Comparison of ENCODE assay signal across 9 cellular contexts in the genomic region with DNA sequence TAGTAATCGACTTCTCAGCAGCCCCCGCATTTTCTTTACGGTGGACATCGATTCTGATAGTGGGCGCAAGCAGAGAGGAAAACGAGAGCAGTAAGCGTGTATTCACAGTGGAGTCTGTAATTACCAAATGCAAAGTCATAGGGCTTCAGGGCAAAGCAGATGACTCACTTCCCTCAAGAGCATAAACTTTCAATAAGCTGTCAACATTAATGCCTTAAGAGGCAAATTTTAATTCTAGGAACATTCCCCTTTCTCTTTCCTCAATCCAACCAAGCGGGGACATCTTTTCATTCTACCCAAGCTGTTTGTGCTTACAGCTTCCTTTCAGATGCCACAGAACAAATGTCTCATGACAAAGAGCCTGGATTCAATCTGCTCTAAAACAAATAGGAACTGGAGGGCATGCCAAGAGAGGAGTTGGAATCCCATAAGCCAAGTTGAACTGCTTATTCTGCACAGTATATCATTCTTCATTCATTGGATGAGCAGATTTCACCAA. TPM values are rescaled to one million over a fixed set of nuclear protein-coding genes. Genes with fewer than 3 reads are reported as not detected.
DNase-seq lines count a peak whose midpoint lies in the region; ATAC-seq, FAIRE-seq and TF ChIP-seq lines count a peak whose summit lies in the region.
"Had no signal": no experiment of that assay in that cellular context is flagged by ENCODE, and none has a peak within 500 bp of the region (broad histone marks: within the 10 kb centered on the region; RNA-seq: fewer than 3 reads in every experiment).

No MANE protein-coding gene starts in this region.

- WGBS in sigmoid colon, 2 donors = 66 to 79% methylated on average over 8 of the region's 8 CpGs
- WGBS in right cardiac atrium = 75% methylated on average over 8 of the region's 8 CpGs

- peaks cover 13% of the 10 kb centered on the region for H3K36me3 Mint-ChIP-seq in astrocyte (ENCODE audit: low read depth, unreplicated experiment)
- no peaks in the 10 kb centered on the region for H3K36me3 Mint-ChIP-seq in natural killer cell

- no peak for ATAC-seq in natural killer cell
- no peak for ATAC-seq in right cardiac atrium

- H3K4me1 Mint-ChIP-seq in astrocyte (ENCODE audit: low read depth, unreplicated experiment) (peaks cover 58% of the 10 kb centered on the region), natural killer cell (peaks cover 18 to 28% of the 10 kb centered on the region in 2 donors)

- H3K79me2 ChIP-seq in astrocyte (ENCODE audit: insufficient read depth, low read length) = peaks cover 48% of the 10 kb centered on the region

- H3K36me3 ChIP-seq in astrocyte (ENCODE audit: insufficient read depth, low read length) (peaks cover 22% of the 10 kb centered on the region), sigmoid colon (no peaks in the 10 kb centered on the region), ascending aorta (no peaks in the 10 kb centered on the region)

- no peak for TF ChIP-seq POLR2A in sigmoid colon (IDR thresholded peaks at IDR 0.05)

- intact Hi-C loops in natural killer cell (cut with micrococcal nuclease) (no loop called here), sigmoid colon (cut with DNase I) (no loop called here), right cardiac atrium (cut with DNase I) (no loop called here), ascending aorta (cut with DNase I) (no loop called here)

- FAIRE-seq in astrocyte (lab: Jason Lieb, UNC) = peak; percentile 89

- no peaks in the 10 kb centered on the region for H4K20me1 ChIP-seq in astrocyte (ENCODE audit: insufficient read depth, low read length)

- no peak for TF ChIP-seq EP300 in sigmoid colon (IDR thresholded peaks at IDR 0.05)

- TF ChIP-seq CTCF in astrocyte (IDR thresholded peaks at IDR 0.05; ENCODE audit: insufficient read depth, low read depth, low read length) (no peak), natural killer cell (IDR thresholded peaks at IDR 0.05) (no peak), sigmoid colon (IDR thresholded peaks at IDR 0.05) (no peak), ascending aorta (IDR thresholded peaks at IDR 0.05) (no peak)

- H3K27me3 ChIP-seq in astrocyte (ENCODE audit: insufficient read depth, low read length) (no peaks in the 10 kb centered on the region), sigmoid colon (no peaks in the 10 kb centered on the region), right cardiac atrium (ENCODE audit: control insufficient read depth, insufficient read depth) (no peaks in the 10 kb centered on the region), ascending aorta (no peaks in the 10 kb centered on the region)

- H3K9me3 Mint-ChIP-seq in astrocyte (ENCODE audit: unreplicated experiment) (no peaks in the 10 kb centered on the region), natural killer cell (no peaks in the 10 kb centered on the region)

- H3K4me3 Mint-ChIP-seq in astrocyte (ENCODE audit: unreplicated experiment) (no peak overlapping the region), natural killer cell (peak overlapping the region; percentile 84)

- H3K9me3 ChIP-seq in astrocyte (ENCODE audit: insufficient read depth, low read depth, low read length) (no peaks in the 10 kb centered on the region), sigmoid colon (no peaks in the 10 kb centered on the region), right cardiac atrium (ENCODE audit: control insufficient read depth, low read length) (no peaks in the 10 kb centered on the region), ascending aorta (no peaks in the 10 kb centered on the region)

- H3K27me3 Mint-ChIP-seq in astrocyte (ENCODE audit: low read depth, unreplicated experiment) = no peaks in the 10 kb centered on the region
- H3K27me3 Mint-ChIP-seq in natural killer cell (ENCODE audit: low read depth in 2 of 2) = peaks cover 0 to 3% of the 10 kb centered on the region in 2 donors

- no peak overlapping the region for H2AFZ ChIP-seq in astrocyte (ENCODE audit: low read depth, low read length)

- peak overlapping the region; percentile 80 for H3K27ac Mint-ChIP-seq in astrocyte (ENCODE audit: unreplicated experiment)
- H3K27ac Mint-ChIP-seq in natural killer cell = peak overlapping the region; percentile 84

- peak overlapping the region; percentile 56 for H3K4me3 ChIP-seq in astrocyte (ENCODE audit: insufficient read depth, low read depth, low read length)
- no peak overlapping the region for H3K4me3 ChIP-seq in sigmoid colon
- no peak overlapping the region for H3K4me3 ChIP-seq in right cardiac atrium (ENCODE audit: low read length)
- H3K4me3 ChIP-seq in ascending aorta = no peak overlapping the region

- peak overlapping the region; percentile 69 for H3K9ac ChIP-seq in astrocyte (ENCODE audit: low read length)

- H3K4me1 ChIP-seq in astrocyte (ENCODE audit: insufficient read depth, low read length) = peaks cover 83% of the 10 kb centered on the region
- no peaks in the 10 kb centered on the region for H3K4me1 ChIP-seq in sigmoid colon
- peaks cover 2% of the 10 kb centered on the region for H3K4me1 ChIP-seq in right cardiac atrium (ENCODE audit: control insufficient read depth, insufficient read depth, low read length)
- H3K4me1 ChIP-seq in ascending aorta = no peaks in the 10 kb centered on the region

- DNase-seq in EH (ENCODE audit: low read depth) (peak; percentile 93), M059J (ENCODE audit: low read depth) (peak; percentile 95), astrocyte (ENCODE audit: low read depth) (peak; percentile 85), natural killer cell (no peak), sigmoid colon (no peak), right cardiac atrium (no peak), ascending aorta (ENCODE audit: low spot score in 2 of 2) (no peak)
- DNase-seq in stimulated activated CD4-positive, alpha-beta T cell treated with anti-CD3 and anti-CD28 coated beads, Interleukin-1b, Interleukin-23, amount 100 ng/mL, for 48 hours = no peak
- DNase-seq: stimulated activated CD4-positive, alpha-beta T cell treated with anti-CD3 and anti-CD28 coated beads, Interleukin-4, amount 100 ng/mL, for 1 hour had no signal

- H3K27ac ChIP-seq in astrocyte (ENCODE audit: low read depth, low read length) = peak overlapping the region; percentile 68
- H3K27ac ChIP-seq in sigmoid colon = no peak overlapping the region
- H3K27ac ChIP-seq in right cardiac atrium (ENCODE audit: low read length) = no peak overlapping the region
- no peak overlapping the region for H3K27ac ChIP-seq in ascending aorta

- H3K4me2 ChIP-seq in astrocyte (ENCODE audit: low read length) = peak overlapping the region; percentile 81

RNA-seq across cellular contexts. Expression of a gene that starts 48.6 kb away (rescaled TPM):
- total RNA-seq in M059J (2014; rRNA removed; shearing (Covaris generic)) = 93.4 and 148 TPM in 2 replicates
- 55.9 and 62.3 TPM in 2 replicates for total RNA-seq in astrocyte
- 10 to 100 TPM; 23.4 to 31.8 (median 26.3) TPM for total RNA-seq in natural killer cell
- total RNA-seq in sigmoid colon = 10 to 100 TPM; 38.5 to 94.0 (median 71.1) TPM
- polyA plus RNA-seq in sigmoid colon = 10 to 100 TPM; 32.4 to 47.4 (median 34.3) TPM
- total RNA-seq in right cardiac atrium = 10 to 100 TPM; 64.6 to 80.7 (median 70.2) TPM
- 68.4 TPM for polyA plus RNA-seq in right cardiac atrium
- total RNA-seq in ascending aorta = 22.4 TPM

Comparison
In these comparisons a context has a peak if more than half of its experiments do, and no peak if none do; other contexts are left out.
1. DNase-seq: peak in EH (single experiment), M059J (single experiment) and astrocyte (single experiment); none in natural killer cell (single experiment), sigmoid colon (single experiment), right cardiac atrium (0 of 3), stimulated activated CD4-positive, alpha-beta T cell treated with anti-CD3 and anti-CD28 coated beads, Interleukin-1b, Interleukin-23, amount 100 ng/mL, for 48 hours (single experiment) and ascending aorta (0 of 2).